7 cellular contexts compared by ENCODE assay signal in genomic region chr20:37445041-37445440, GRCh38.
"Had no signal": no experiment of that assay in that cellular context is flagged by ENCODE, and none has a peak within 500 bp of the region (broad histone marks: within the 10 kb centered on the region; RNA-seq: fewer than 3 reads in every experiment).

No MANE protein-coding gene starts in this region.

- H3K4me3 ChIP-seq: K562 had no signal

- H3K27ac Mint-ChIP-seq: IgD-negative memory B cell had no signal

- H3K9me3 Mint-ChIP-seq: IgD-negative memory B cell had no signal

- H3K4me1 Mint-ChIP-seq: IgD-negative memory B cell had no signal

- H3K4me3 Mint-ChIP-seq: IgD-negative memory B cell had no signal

- ATAC-seq: HepG2, K562 had no signal

- DNase-seq: IMR-90, KBM-7, KG1 had no signal

- H3K27ac ChIP-seq: HL-60 had no signal

- H3K36me3 Mint-ChIP-seq: IgD-negative memory B cell had no signal
